ENCODE assay signal across 2 cellular contexts in genomic region chr9:133635098-133635497, GRCh38.
TF ChIP-seq lines count a peak whose summit lies in the region.

No MANE protein-coding gene starts in this region.

TF ChIP-seq in HEK293, 187 proteins besides CTCF, POLR2A, EP300 and RAD21:
- TF ChIP-seq ZNF48 (tag by site-specific recombination; IDR thresholded peaks at IDR 0.05) = no peak
- no peak for TF ChIP-seq ZXDB (tag by site-specific recombination; IDR thresholded peaks at IDR 0.05)
- TF ChIP-seq ZNF623 (tag by site-specific recombination; IDR thresholded peaks at IDR 0.05) = 0 out of 2 replicates have a peak, but pooled peaks have one; percentile 31
- TF ChIP-seq ZNF341 (tag by site-specific recombination; IDR thresholded peaks at IDR 0.05; ENCODE audit: low read depth) = peak; percentile 61

TF ChIP-seq in H1, 55 proteins besides CTCF, POLR2A, EP300 and RAD21:
- TF ChIP-seq CEBPB (IDR thresholded peaks at IDR 0.05; ENCODE audit: low read depth, low read length) = no peak
- TF ChIP-seq RNF2 (IDR thresholded peaks at IDR 0.05; ENCODE audit: borderline replicate concordance, low read depth, low read length, missing control alignments, poor library complexity, severe bottlenecking) = no peak
- no peak for TF ChIP-seq CTBP2 (IDR thresholded peaks at IDR 0.05; ENCODE audit: borderline replicate concordance, insufficient read depth, insufficient read length, low read length)
- TF ChIP-seq GTF2F1 (IDR thresholded peaks at IDR 0.05; ENCODE audit: borderline replicate concordance, low read depth, low read length) = no peak
- no peak for TF ChIP-seq HDAC6 (IDR thresholded peaks at IDR 0.05; ENCODE audit: low read depth, low read length)
- TF ChIP-seq RXRA (IDR thresholded peaks at IDR 0.05; ENCODE audit: insufficient read depth, low read depth, low read length) = no peak
- TF ChIP-seq RFX5 (IDR thresholded peaks at IDR 0.05; ENCODE audit: borderline replicate concordance, low read depth, low read length) = no peak
- no peak for TF ChIP-seq POU5F1 (IDR thresholded peaks at IDR 0.05; ENCODE audit: low read depth, low read length)
- TF ChIP-seq BACH1 (IDR thresholded peaks at IDR 0.05; ENCODE audit: low read length) = no peak
- TF ChIP-seq, protein P1, sequence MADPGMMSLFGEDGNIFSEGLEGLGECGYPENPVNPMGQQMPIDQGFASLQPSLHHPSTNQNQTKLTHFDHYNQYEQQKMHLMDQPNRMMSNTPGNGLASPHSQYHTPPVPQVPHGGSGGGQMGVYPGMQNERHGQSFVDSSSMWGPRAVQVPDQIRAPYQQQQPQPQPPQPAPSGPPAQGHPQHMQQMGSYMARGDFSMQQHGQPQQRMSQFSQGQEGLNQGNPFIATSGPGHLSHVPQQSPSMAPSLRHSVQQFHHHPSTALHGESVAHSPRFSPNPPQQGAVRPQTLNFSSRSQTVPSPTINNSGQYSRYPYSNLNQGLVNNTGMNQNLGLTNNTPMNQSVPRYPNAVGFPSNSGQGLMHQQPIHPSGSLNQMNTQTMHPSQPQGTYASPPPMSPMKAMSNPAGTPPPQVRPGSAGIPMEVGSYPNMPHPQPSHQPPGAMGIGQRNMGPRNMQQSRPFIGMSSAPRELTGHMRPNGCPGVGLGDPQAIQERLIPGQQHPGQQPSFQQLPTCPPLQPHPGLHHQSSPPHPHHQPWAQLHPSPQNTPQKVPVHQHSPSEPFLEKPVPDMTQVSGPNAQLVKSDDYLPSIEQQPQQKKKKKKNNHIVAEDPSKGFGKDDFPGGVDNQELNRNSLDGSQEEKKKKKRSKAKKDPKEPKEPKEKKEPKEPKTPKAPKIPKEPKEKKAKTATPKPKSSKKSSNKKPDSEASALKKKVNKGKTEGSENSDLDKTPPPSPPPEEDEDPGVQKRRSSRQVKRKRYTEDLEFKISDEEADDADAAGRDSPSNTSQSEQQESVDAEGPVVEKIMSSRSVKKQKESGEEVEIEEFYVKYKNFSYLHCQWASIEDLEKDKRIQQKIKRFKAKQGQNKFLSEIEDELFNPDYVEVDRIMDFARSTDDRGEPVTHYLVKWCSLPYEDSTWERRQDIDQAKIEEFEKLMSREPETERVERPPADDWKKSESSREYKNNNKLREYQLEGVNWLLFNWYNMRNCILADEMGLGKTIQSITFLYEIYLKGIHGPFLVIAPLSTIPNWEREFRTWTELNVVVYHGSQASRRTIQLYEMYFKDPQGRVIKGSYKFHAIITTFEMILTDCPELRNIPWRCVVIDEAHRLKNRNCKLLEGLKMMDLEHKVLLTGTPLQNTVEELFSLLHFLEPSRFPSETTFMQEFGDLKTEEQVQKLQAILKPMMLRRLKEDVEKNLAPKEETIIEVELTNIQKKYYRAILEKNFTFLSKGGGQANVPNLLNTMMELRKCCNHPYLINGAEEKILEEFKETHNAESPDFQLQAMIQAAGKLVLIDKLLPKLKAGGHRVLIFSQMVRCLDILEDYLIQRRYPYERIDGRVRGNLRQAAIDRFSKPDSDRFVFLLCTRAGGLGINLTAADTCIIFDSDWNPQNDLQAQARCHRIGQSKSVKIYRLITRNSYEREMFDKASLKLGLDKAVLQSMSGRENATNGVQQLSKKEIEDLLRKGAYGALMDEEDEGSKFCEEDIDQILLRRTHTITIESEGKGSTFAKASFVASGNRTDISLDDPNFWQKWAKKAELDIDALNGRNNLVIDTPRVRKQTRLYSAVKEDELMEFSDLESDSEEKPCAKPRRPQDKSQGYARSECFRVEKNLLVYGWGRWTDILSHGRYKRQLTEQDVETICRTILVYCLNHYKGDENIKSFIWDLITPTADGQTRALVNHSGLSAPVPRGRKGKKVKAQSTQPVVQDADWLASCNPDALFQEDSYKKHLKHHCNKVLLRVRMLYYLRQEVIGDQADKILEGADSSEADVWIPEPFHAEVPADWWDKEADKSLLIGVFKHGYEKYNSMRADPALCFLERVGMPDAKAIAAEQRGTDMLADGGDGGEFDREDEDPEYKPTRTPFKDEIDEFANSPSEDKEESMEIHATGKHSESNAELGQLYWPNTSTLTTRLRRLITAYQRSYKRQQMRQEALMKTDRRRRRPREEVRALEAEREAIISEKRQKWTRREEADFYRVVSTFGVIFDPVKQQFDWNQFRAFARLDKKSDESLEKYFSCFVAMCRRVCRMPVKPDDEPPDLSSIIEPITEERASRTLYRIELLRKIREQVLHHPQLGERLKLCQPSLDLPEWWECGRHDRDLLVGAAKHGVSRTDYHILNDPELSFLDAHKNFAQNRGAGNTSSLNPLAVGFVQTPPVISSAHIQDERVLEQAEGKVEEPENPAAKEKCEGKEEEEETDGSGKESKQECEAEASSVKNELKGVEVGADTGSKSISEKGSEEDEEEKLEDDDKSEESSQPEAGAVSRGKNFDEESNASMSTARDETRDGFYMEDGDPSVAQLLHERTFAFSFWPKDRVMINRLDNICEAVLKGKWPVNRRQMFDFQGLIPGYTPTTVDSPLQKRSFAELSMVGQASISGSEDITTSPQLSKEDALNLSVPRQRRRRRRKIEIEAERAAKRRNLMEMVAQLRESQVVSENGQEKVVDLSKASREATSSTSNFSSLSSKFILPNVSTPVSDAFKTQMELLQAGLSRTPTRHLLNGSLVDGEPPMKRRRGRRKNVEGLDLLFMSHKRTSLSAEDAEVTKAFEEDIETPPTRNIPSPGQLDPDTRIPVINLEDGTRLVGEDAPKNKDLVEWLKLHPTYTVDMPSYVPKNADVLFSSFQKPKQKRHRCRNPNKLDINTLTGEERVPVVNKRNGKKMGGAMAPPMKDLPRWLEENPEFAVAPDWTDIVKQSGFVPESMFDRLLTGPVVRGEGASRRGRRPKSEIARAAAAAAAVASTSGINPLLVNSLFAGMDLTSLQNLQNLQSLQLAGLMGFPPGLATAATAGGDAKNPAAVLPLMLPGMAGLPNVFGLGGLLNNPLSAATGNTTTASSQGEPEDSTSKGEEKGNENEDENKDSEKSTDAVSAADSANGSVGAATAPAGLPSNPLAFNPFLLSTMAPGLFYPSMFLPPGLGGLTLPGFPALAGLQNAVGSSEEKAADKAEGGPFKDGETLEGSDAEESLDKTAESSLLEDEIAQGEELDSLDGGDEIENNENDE (IDR thresholded peaks at IDR 0.05; ENCODE audit: insufficient replicate concordance, low read length) = no peak
- no peak for TF ChIP-seq SP4 (IDR thresholded peaks at IDR 0.05; ENCODE audit: low read length)
- no peak for TF ChIP-seq KDM5A (IDR thresholded peaks at IDR 0.05; ENCODE audit: low read length)
- TF ChIP-seq POLR2AphosphoS5 (IDR thresholded peaks at IDR 0.05; ENCODE audit: low read depth, low read length) = no peak
- no peak for TF ChIP-seq JUND (IDR thresholded peaks at IDR 0.05; ENCODE audit: low read length)
- no peak for TF ChIP-seq JUN (IDR thresholded peaks at IDR 0.05; ENCODE audit: low read depth, low read length)
- no peak for TF ChIP-seq NRF1 (IDR thresholded peaks at IDR 0.05; ENCODE audit: low read depth, low read length)
- TF ChIP-seq SP1 (IDR thresholded peaks at IDR 0.05; ENCODE audit: low read depth, low read length) = no peak
- TF ChIP-seq TEAD4 (IDR thresholded peaks at IDR 0.05; ENCODE audit: low read depth, low read length) = no peak
TF ChIP-seq in H1: peak in this region for 0.
